ENCODE assay signal across 1 cellular context in genomic region chr6:150987855-150988484, GRCh38.
A peak's percentile ranks its signal among the peaks of the same experiment; 100 is the strongest.
TF ChIP-seq lines count a peak whose summit lies in the region.

No MANE protein-coding gene starts in this region.

TF ChIP-seq in GM12878, 131 proteins besides CTCF, POLR2A, EP300 and RAD21:
- TF ChIP-seq BCL3 (IDR thresholded peaks at IDR 0.05; ENCODE audit: borderline replicate concordance, insufficient read depth, low read depth, low read length, poor library complexity, severe bottlenecking) (no peak), CREM (IDR thresholded peaks at IDR 0.05; ENCODE audit: low read depth) (0 out of 2 replicates have a peak, but pooled peaks have one; percentile 2)
